In genomic region chr10:6737758-6738463, GRCh38 we compare ENCODE assay signal across 11 cellular contexts.
DNase-seq lines count a peak whose midpoint lies in the region; ATAC-seq, FAIRE-seq and TF ChIP-seq lines count a peak whose summit lies in the region.
"Had no signal": no experiment of that assay in that cellular context is flagged by ENCODE, and none has a peak within 500 bp of the region (broad histone marks: within the 10 kb centered on the region; RNA-seq: fewer than 3 reads in every experiment).

No MANE protein-coding gene starts in this region.

- POLR2A ChIA-PET in activated CD8-positive, alpha-beta T cell treated with anti-CD3 and anti-CD28 coated beads for 36 hours (lab: Charles Lee) = no interaction called here
- POLR2A ChIA-PET in activated CD8-positive, alpha-beta T cell treated with anti-CD3 and anti-CD28 coated beads, Interleukin-2, amount 10 ng/mL, durations not matched to agents 7 days and 5 days (lab: Charles Lee) = no interaction called here
- POLR2A ChIA-PET in K562 (lab: Yijun Ruan, JAX) = interaction anchor here (0.7 kb wide), 1 partner anchor 59 kb away, joined by 3 read pairs; no protein-coding TSS in a partner anchor

- under 1% methylated on average over 13 of the region's 14 CpGs for whole genome bisulfite sequencing in K562 (ENCODE audit: insufficient coverage, low coverage, missing lambda C conversion rate)
- 31 to 39% methylated on average over 14 of the region's 14 CpGs for WGBS in testis, 2 donors

- no peak overlapping the region for H3K4me3 ChIP-seq in K562
- no peak overlapping the region for H3K4me3 ChIP-seq in testis

- H3K9me3 ChIP-seq in K562 (replicated peaks; ENCODE audit: control insufficient read depth, insufficient read depth, low read depth, low read length) (no peaks in the 10 kb centered on the region), testis (no peaks in the 10 kb centered on the region)

- H3K9me1 ChIP-seq in K562 (ENCODE audit: control insufficient read depth, insufficient read depth, low read length) = no peaks in the 10 kb centered on the region

- H3K4me2 ChIP-seq in K562 (ENCODE audit: insufficient read depth, low read length) = no peak overlapping the region

- CTCF ChIA-PET in activated CD8-positive, alpha-beta T cell treated with anti-CD3 and anti-CD28 coated beads for 36 hours (lab: Charles Lee) = no interaction called here
- CTCF ChIA-PET in activated CD8-positive, alpha-beta T cell treated with anti-CD3 and anti-CD28 coated beads, Interleukin-2, amount 10 ng/mL, durations not matched to agents 7 days and 5 days (lab: Charles Lee) = no interaction called here
- CTCF ChIA-PET in K562 (lab: Yijun Ruan, JAX; ENCODE audit: low intra/inter-chr PET ratio) = interaction anchor here (0.5 kb wide), 1 partner anchor 58 kb away, joined by 3 read pairs; no protein-coding TSS in a partner anchor

- TF ChIP-seq POLR2A in K562 (conservative IDR thresholded peaks at IDR 0.05) (no peak), testis (IDR thresholded peaks at IDR 0.05) (no peak)

- H3K9me3 Mint-ChIP-seq in activated CD8-positive, alpha-beta T cell treated with anti-CD3 and anti-CD28 coated beads for 36 hours = no peaks in the 10 kb centered on the region
- no peaks in the 10 kb centered on the region for H3K9me3 Mint-ChIP-seq in activated CD8-positive, alpha-beta T cell treated with anti-CD3 and anti-CD28 coated beads, Interleukin-2, amount 10 ng/mL, durations not matched to agents 7 days and 5 days (ENCODE audit: insufficient read depth)

- peaks cover 8% of the 10 kb centered on the region for H3K4me1 Mint-ChIP-seq in activated CD8-positive, alpha-beta T cell treated with anti-CD3 and anti-CD28 coated beads for 36 hours (ENCODE audit: low read depth)
- H3K4me1 Mint-ChIP-seq in activated CD8-positive, alpha-beta T cell treated with anti-CD3 and anti-CD28 coated beads, Interleukin-2, amount 10 ng/mL, durations not matched to agents 7 days and 5 days (ENCODE audit: low read depth) = peaks cover 5% of the 10 kb centered on the region

- in situ Hi-C loops in K562 (cut with MboI) = no loop called here

- no peak overlapping the region for H3K27ac Mint-ChIP-seq in activated CD8-positive, alpha-beta T cell treated with anti-CD3 and anti-CD28 coated beads for 36 hours
- no peak overlapping the region for H3K27ac Mint-ChIP-seq in activated CD8-positive, alpha-beta T cell treated with anti-CD3 and anti-CD28 coated beads, Interleukin-2, amount 10 ng/mL, durations not matched to agents 7 days and 5 days
- H3K27ac Mint-ChIP-seq: activated CD8-positive, alpha-beta memory T cell treated with anti-CD3 and anti-CD28 coated beads, Interleukin-2, amount 10 ng/mL, durations not matched to agents 7 days and 5 days had no signal

- H3K4me3 Mint-ChIP-seq in activated CD8-positive, alpha-beta T cell treated with anti-CD3 and anti-CD28 coated beads for 36 hours = no peak overlapping the region
- no peak overlapping the region for H3K4me3 Mint-ChIP-seq in activated CD8-positive, alpha-beta T cell treated with anti-CD3 and anti-CD28 coated beads, Interleukin-2, amount 10 ng/mL, durations not matched to agents 7 days and 5 days
- H3K4me3 Mint-ChIP-seq: activated CD8-positive, alpha-beta memory T cell treated with anti-CD3 and anti-CD28 coated beads, Interleukin-2, amount 10 ng/mL, durations not matched to agents 7 days and 5 days had no signal

- H3K4me1 ChIP-seq in K562 (replicated peaks in 1 of 2; ENCODE audit: control insufficient read depth in 2 of 2, insufficient read depth in 2 of 2, low read length in 2 of 2) = no peaks in the 10 kb centered on the region
- no peaks in the 10 kb centered on the region for H3K4me1 ChIP-seq in testis

- H3K79me2 ChIP-seq in K562 (ENCODE audit: control insufficient read depth, insufficient read depth, low read length) = no peaks in the 10 kb centered on the region

- no TSS peak for BruUV-seq in K562 (replicated peaks; lab: Mats Ljungman, UMichigan)

- no peak for TF ChIP-seq CTCF in activated CD8-positive, alpha-beta T cell treated with anti-CD3 and anti-CD28 coated beads for 36 hours (IDR thresholded peaks at IDR 0.05)
- TF ChIP-seq CTCF in K562 (IDR thresholded peaks at IDR 0.05 in 2 of 3, conservative IDR thresholded peaks at IDR 0.05 in 1 of 3; ENCODE audit: insufficient read depth in 2 of 3, low read depth in 1 of 3, low read length in 3 of 3) (no peak), testis (IDR thresholded peaks at IDR 0.05) (no peak)

- no peak overlapping the region for H3K27ac ChIP-seq in K562 (ENCODE audit: extremely low read depth, low read depth, low read length)
- H3K27ac ChIP-seq in testis = no peak overlapping the region

- no peak for FAIRE-seq in K562 (lab: Jason Lieb, UNC)

- H3K27me3 ChIP-seq in K562 (ENCODE audit: control insufficient read depth in 2 of 2, insufficient read depth in 2 of 2, low read length in 2 of 2) = peaks cover 32 to 48% of the 10 kb centered on the region in 2 experiments
- H3K27me3 ChIP-seq in testis = no peaks in the 10 kb centered on the region

- H3K36me3 ChIP-seq in K562 (ENCODE audit: control insufficient read depth, insufficient read depth, low read length) (no peaks in the 10 kb centered on the region), testis (ENCODE audit: low read depth, missing control alignments) (no peaks in the 10 kb centered on the region)

- H4K20me1 ChIP-seq in K562 (replicated peaks; ENCODE audit: control insufficient read depth, insufficient read depth, low read length) = no peaks in the 10 kb centered on the region

- H3K9ac ChIP-seq in K562 (ENCODE audit: insufficient read depth in 1 of 2, low read depth in 2 of 2, low read length in 2 of 2) = no peak overlapping the region

- H2AFZ ChIP-seq in K562 (ENCODE audit: low read depth, low read length) = no peak overlapping the region

- no peak for TF ChIP-seq RAD21 in K562 (CRISPR knock-in tag; conservative IDR thresholded peaks at IDR 0.05 in 1 of 2, IDR thresholded peaks at IDR 0.05 in 1 of 2)

- peak; percentile 24 for DNase-seq in activated CD8-positive, alpha-beta T cell treated with anti-CD3 and anti-CD28 coated beads for 36 hours
- no peak for DNase-seq in activated CD8-positive, alpha-beta T cell treated with anti-CD3 and anti-CD28 coated beads, Interleukin-2, amount 10 ng/mL, durations not matched to agents 7 days and 5 days
- DNase-seq in K562 (ENCODE audit: extremely low read depth in 1 of 4, low spot score in 3 of 4) (no peak), kidney tubule cell (ENCODE audit: low spot score) (peak; percentile 68), testis (peak; percentile 16), DMS53 treated with DMSO at 0.1 percent for 48 hours (lab: John Stamatoyannopoulos, UW; ENCODE audit: unreplicated experiment) (no peak), NCI-H2227 (lab: John Stamatoyannopoulos, UW; ENCODE audit: unreplicated experiment) (no peak)
- DNase-seq: activated CD8-positive, alpha-beta memory T cell treated with anti-CD3 and anti-CD28 coated beads, Interleukin-2, amount 10 ng/mL, durations not matched to agents 7 days and 5 days; AML-193; effector CD8-positive, alpha-beta T cell had no signal

- H3K36me3 Mint-ChIP-seq in activated CD8-positive, alpha-beta T cell treated with anti-CD3 and anti-CD28 coated beads for 36 hours (ENCODE audit: low read depth) = no peaks in the 10 kb centered on the region
- no peaks in the 10 kb centered on the region for H3K36me3 Mint-ChIP-seq in activated CD8-positive, alpha-beta T cell treated with anti-CD3 and anti-CD28 coated beads, Interleukin-2, amount 10 ng/mL, durations not matched to agents 7 days and 5 days (ENCODE audit: low read depth)
- H3K36me3 Mint-ChIP-seq: activated CD8-positive, alpha-beta memory T cell treated with anti-CD3 and anti-CD28 coated beads, Interleukin-2, amount 10 ng/mL, durations not matched to agents 7 days and 5 days had no signal

- ATAC-seq in activated CD8-positive, alpha-beta T cell treated with anti-CD3 and anti-CD28 coated beads for 36 hours = peak; percentile 37
- ATAC-seq in activated CD8-positive, alpha-beta T cell treated with anti-CD3 and anti-CD28 coated beads, Interleukin-2, amount 10 ng/mL, durations not matched to agents 7 days and 5 days = no peak
- ATAC-seq in K562 (no peak), GM21381 (IDR thresholded peaks at IDR 0.05; ENCODE audit: unreplicated experiment) (no peak)
- ATAC-seq: activated CD8-positive, alpha-beta memory T cell treated with anti-CD3 and anti-CD28 coated beads, Interleukin-2, amount 10 ng/mL, durations not matched to agents 7 days and 5 days had no signal

- intact Hi-C loops in activated CD8-positive, alpha-beta T cell treated with anti-CD3 and anti-CD28 coated beads for 36 hours (cut with micrococcal nuclease) = no loop called here
- intact Hi-C loops in K562 (cut with micrococcal nuclease) (no loop called here), testis (cut with DNase I; ENCODE audit: low total_unique reads) (no loop called here)

- H3K27me3 Mint-ChIP-seq in activated CD8-positive, alpha-beta T cell treated with anti-CD3 and anti-CD28 coated beads for 36 hours = peaks cover 22% of the 10 kb centered on the region
- peaks cover 30% of the 10 kb centered on the region for H3K27me3 Mint-ChIP-seq in activated CD8-positive, alpha-beta T cell treated with anti-CD3 and anti-CD28 coated beads, Interleukin-2, amount 10 ng/mL, durations not matched to agents 7 days and 5 days (ENCODE audit: low read depth)

- no peak for TF ChIP-seq EP300 in K562 (IDR thresholded peaks at IDR 0.05; ENCODE audit: low read length)

TF ChIP-seq in K562, 482 proteins besides CTCF, POLR2A, EP300 and RAD21:
- TF ChIP-seq, protein P1, sequence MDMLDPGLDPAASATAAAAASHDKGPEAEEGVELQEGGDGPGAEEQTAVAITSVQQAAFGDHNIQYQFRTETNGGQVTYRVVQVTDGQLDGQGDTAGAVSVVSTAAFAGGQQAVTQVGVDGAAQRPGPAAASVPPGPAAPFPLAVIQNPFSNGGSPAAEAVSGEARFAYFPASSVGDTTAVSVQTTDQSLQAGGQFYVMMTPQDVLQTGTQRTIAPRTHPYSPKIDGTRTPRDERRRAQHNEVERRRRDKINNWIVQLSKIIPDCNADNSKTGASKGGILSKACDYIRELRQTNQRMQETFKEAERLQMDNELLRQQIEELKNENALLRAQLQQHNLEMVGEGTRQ (CRISPR knock-in tag; IDR thresholded peaks at IDR 0.05) = peak; percentile 24; the same call in 1 of the 2 replicates
- no peak for TF ChIP-seq KLF6 (CRISPR knock-in tag; IDR thresholded peaks at IDR 0.05; ENCODE audit: borderline replicate concordance)

Comparison
In these comparisons a context has a peak if more than half of its experiments do, and no peak if none do; other contexts are left out.
1. DNase-seq: peak in activated CD8-positive, alpha-beta T cell treated with anti-CD3 and anti-CD28 coated beads for 36 hours (single experiment), kidney tubule cell (single experiment) and testis (single experiment); none in activated CD8-positive, alpha-beta T cell treated with anti-CD3 and anti-CD28 coated beads, Interleukin-2, amount 10 ng/mL, durations not matched to agents 7 days and 5 days (single experiment), K562 (0 of 4), DMS53 treated with DMSO at 0.1 percent for 48 hours (single experiment) and NCI-H2227 (single experiment).